Comparison of ENCODE assay signal across 10 cellular contexts in genomic region chr20:17225891-17226409, GRCh38. TPM values are rescaled to one million over a fixed set of nuclear protein-coding genes. Genes with fewer than 3 reads are reported as not detected.
DNase-seq lines count a peak whose midpoint lies in the region; ATAC-seq, FAIRE-seq and TF ChIP-seq lines count a peak whose summit lies in the region.
"Had no signal": no experiment of that assay in that cellular context is flagged by ENCODE, and none has a peak within 500 bp of the region (broad histone marks: within the 10 kb centered on the region; RNA-seq: fewer than 3 reads in every experiment).

No MANE protein-coding gene starts in this region.

- no peaks in the 10 kb centered on the region for H3K9me3 ChIP-seq in heart right ventricle
- H3K9me3 ChIP-seq in prostate gland: no peaks in the 10 kb centered on the region

- H3K36me3 ChIP-seq in heart right ventricle (no peaks in the 10 kb centered on the region), prostate gland (no peaks in the 10 kb centered on the region)

- TF ChIP-seq CTCF in heart right ventricle (IDR thresholded peaks at IDR 0.05) (no peak), prostate gland (IDR thresholded peaks at IDR 0.05) (no peak)

- H3K27ac ChIP-seq in heart right ventricle: no peak overlapping the region
- H3K27ac ChIP-seq in prostate gland: no peak overlapping the region

- DNase-seq in ELF-1 (ENCODE audit: low read depth, low spot score): peak; percentile 35
- peak; percentile 53 for DNase-seq in NCI-H510A treated with DMSO at 0.1 percent for 48 hours (lab: John Stamatoyannopoulos, UW)
- peak in 1 of 2 donors; percentile 8 for DNase-seq in heart right ventricle
- DNase-seq in prostate gland (ENCODE audit: low spot score): no peak
- no peak for DNase-seq in HTR-8/SVneo (ENCODE audit: insufficient read length, low spot score)
- no peak for DNase-seq in KG1 (lab: John Stamatoyannopoulos, UW)
- no peak for DNase-seq in hepatic stellate cell (ENCODE audit: low spot score)
- DNase-seq: activated naive CD8-positive, alpha-beta T cell treated with anti-CD3 and anti-CD28 coated beads, Interleukin-2, amount 50 U/mL, for 24 hours had no signal

- ATAC-seq in heart right ventricle: peak in 1 of 8 donors; percentile 14
- no peak for ATAC-seq in HG03342 (IDR thresholded peaks at IDR 0.05; ENCODE audit: unreplicated experiment)
- ATAC-seq: activated naive CD8-positive, alpha-beta T cell treated with anti-CD3 and anti-CD28 coated beads, Interleukin-2, amount 50 U/mL, for 24 hours had no signal

- no peak for FAIRE-seq in HTR-8/SVneo (lab: Jason Lieb, UNC)

- H3K4me1 ChIP-seq in heart right ventricle (peaks cover 0 to 17% (median 5%) of the 10 kb centered on the region in 9 donors), prostate gland (replicated peaks) (peaks cover 3% of the 10 kb centered on the region)

- no peak for TF ChIP-seq POLR2A in prostate gland (IDR thresholded peaks at IDR 0.05)

- H3K4me3 ChIP-seq in heart right ventricle (peak overlapping the region in 9 of 10 donors; percentile 19 to 42 (median 28)), prostate gland (peak overlapping the region; percentile 18 to 22)

- peaks cover 6 to 95% (median 64%) of the 10 kb centered on the region in 7 donors for H3K27me3 ChIP-seq in heart right ventricle
- peaks cover 9% of the 10 kb centered on the region for H3K27me3 ChIP-seq in prostate gland (replicated peaks; ENCODE audit: insufficient read depth)

- WGBS in heart right ventricle, 2 donors: 2% methylated on average over 37 of the region's 37 CpGs
- WGBS in prostate gland: 3% methylated on average over 30 of the region's 37 CpGs

- intact Hi-C loops in heart right ventricle (cut with DNase I): loop anchor here in 1 of 10 donors (10.0 kb wide), 1 partner anchor 61 kb away; no protein-coding TSS in a partner anchor
- intact Hi-C loops in prostate gland (cut with DNase I): no loop called here

RNA-seq across cellular contexts. Expression of gene PCSK2, which starts 0.9 kb away (rescaled TPM):
- total RNA-seq in heart right ventricle (1 to 10 TPM in 4 of 10 donors, under 1 TPM in 5, not detected in 1; 0.09 to 1.4 (median 0.97) TPM), prostate gland (1 to 10 TPM in 1 of 2 donors, under 1 TPM in 1; 0.18 to 2.7 TPM)
- polyA plus RNA-seq in heart right ventricle: under 1 TPM; 0.38 to 0.44 TPM
- total RNA-seq: mononuclear cell had no signal

Comparison
In these comparisons a context has a peak if more than half of its experiments do, and no peak if none do; other contexts are left out.
1. DNase-seq: peak in ELF-1 (single experiment) and NCI-H510A treated with DMSO at 0.1 percent for 48 hours (single experiment); none in prostate gland (single experiment), HTR-8/SVneo (single experiment), KG1 (single experiment) and hepatic stellate cell (single experiment).